Comparison of ENCODE assay signal across 7 cellular contexts in genomic region chr10:99612167-99612831, GRCh38. TPM values are rescaled to one million over a fixed set of nuclear protein-coding genes. Genes with fewer than 3 reads are reported as not detected.
DNase-seq lines count a peak whose midpoint lies in the region; ATAC-seq lines count a peak whose summit lies in the region.

No MANE protein-coding gene starts in this region.

- intact Hi-C loops in activated T-helper 2 cell treated with anti-CD3 and anti-CD28 coated beads, Interferon-gamma antibody, Interleukin-2, Interleukin-4, amounts not matched to agents 10 μg/mL and 5 μg/mL and 100 μg/mL, durations not matched to agents 14 hours and 24 hours and 36 hours (cut with micrococcal nuclease): loop anchor here (1.0 to 2.0 kb wide), 3 partner anchors 51 to 220 kb away; no protein-coding TSS in a partner anchor

- H2BK5ac ChIP-seq in trophoblast cell (ENCODE audit: low read depth, low read length, poor library complexity): no peak overlapping the region

- H3K18ac ChIP-seq in trophoblast cell (ENCODE audit: low read length): no peak overlapping the region

- H3K27ac ChIP-seq in GM23248: no peak overlapping the region
- no peak overlapping the region for H3K27ac ChIP-seq in trophoblast cell (ENCODE audit: low read depth, low read length)

- no peak overlapping the region for H4K12ac ChIP-seq in trophoblast cell (ENCODE audit: low read depth, low read length)

- H3K9ac ChIP-seq in GM23248 (no peak overlapping the region), trophoblast cell (ENCODE audit: low read length) (no peak overlapping the region)

- H3K4me3 ChIP-seq in GM23248 (no peak overlapping the region), trophoblast cell (ENCODE audit: low read depth, low read length) (no peak overlapping the region)

- no peaks in the 10 kb centered on the region for H3K79me1 ChIP-seq in trophoblast cell (ENCODE audit: low read length)

- H4K20me1 ChIP-seq in GM23248 (ENCODE audit: insufficient read depth): no peaks in the 10 kb centered on the region

- peak; percentile 18 for DNase-seq in DMS153 (lab: John Stamatoyannopoulos, UW)
- DNase-seq in GM23248: peak; percentile 75
- peak; percentile 27 for DNase-seq in NCI-H2196 treated with DMSO at 0.1 percent for 48 hours (lab: John Stamatoyannopoulos, UW; ENCODE audit: unreplicated experiment)
- DNase-seq in activated T-helper 2 cell treated with anti-CD3 and anti-CD28 coated beads, Interferon-gamma antibody, Interleukin-2, Interleukin-4, amounts not matched to agents 10 μg/mL and 5 μg/mL and 100 μg/mL, durations not matched to agents 14 hours and 24 hours and 36 hours (ENCODE audit: low spot score): no peak
- peak; percentile 69 for DNase-seq in glomerular visceral epithelial cell (ENCODE audit: extremely low spot score)
- peak; percentile 44 to 88 for DNase-seq in trophoblast cell

- in situ Hi-C loops in GM23248 (cut with MboI): loop anchor here (10.0 kb wide), 1 partner anchor 177 kb away; the partner anchor contains the start of gene GOT1

- no peak overlapping the region for H2AK5ac ChIP-seq in trophoblast cell (ENCODE audit: low read length)

- H2BK12ac ChIP-seq in trophoblast cell (ENCODE audit: low read length): no peak overlapping the region

- H2BK120ac ChIP-seq in trophoblast cell (ENCODE audit: insufficient read depth, low read length, poor library complexity): no peak overlapping the region

- H3K27me3 ChIP-seq in GM23248 (replicated peaks; ENCODE audit: insufficient read depth): no peaks in the 10 kb centered on the region
- no peaks in the 10 kb centered on the region for H3K27me3 ChIP-seq in trophoblast cell (ENCODE audit: insufficient read depth, low read length)

- H3K4me2 ChIP-seq in GM23248 (ENCODE audit: unreplicated experiment): no peak overlapping the region
- H3K4me2 ChIP-seq in trophoblast cell (ENCODE audit: low read length): no peak overlapping the region

- H3F3A ChIP-seq in GM23248 (ENCODE audit: insufficient read depth): no peaks in the 10 kb centered on the region

- peaks cover 33% of the 10 kb centered on the region for H3K79me2 ChIP-seq in GM23248 (ENCODE audit: insufficient read depth)
- H3K79me2 ChIP-seq in trophoblast cell (ENCODE audit: control insufficient read depth, insufficient read depth, low read length, poor library complexity): no peaks in the 10 kb centered on the region

- ATAC-seq in HG03108 (IDR thresholded peaks at IDR 0.05; ENCODE audit: unreplicated experiment): no peak

- H3K14ac ChIP-seq in trophoblast cell (ENCODE audit: low read length): no peak overlapping the region

- H3K4me3 Mint-ChIP-seq in activated T-helper 2 cell treated with anti-CD3 and anti-CD28 coated beads, Interferon-gamma antibody, Interleukin-2, Interleukin-4, amounts not matched to agents 10 μg/mL and 5 μg/mL and 100 μg/mL, durations not matched to agents 14 hours and 24 hours and 36 hours (ENCODE audit: low read depth): no peak overlapping the region

- no peak overlapping the region for H2AFZ ChIP-seq in GM23248
- no peak overlapping the region for H2AFZ ChIP-seq in trophoblast cell (ENCODE audit: insufficient read depth, low read length, poor library complexity)

- WGBS in GM23248 (ENCODE audit: low coverage in 1 of 2, low lambda C conversion rate in 2 of 2, missing lambda C conversion rate in 2 of 2), 2 experiments: 10 to 12% methylated on average over 7 of the region's 7 CpGs
- WGBS in trophoblast cell (ENCODE audit: extremely low coverage, insufficient coverage, insufficient read length): no CpG with 5 or more reads among the region's 7 CpGs

- H3K4me1 ChIP-seq in GM23248 (ENCODE audit: insufficient read depth) (peaks cover 9% of the 10 kb centered on the region), trophoblast cell (ENCODE audit: control insufficient read depth in 1 of 2, insufficient read depth in 2 of 2, low read length in 2 of 2) (no peaks in the 10 kb centered on the region)

- H4K8ac ChIP-seq in trophoblast cell (ENCODE audit: low read depth, low read length): no peak overlapping the region

- H4K91ac ChIP-seq in trophoblast cell (ENCODE audit: low read depth, low read length): no peak overlapping the region

- no peak overlapping the region for H3K23ac ChIP-seq in trophoblast cell (ENCODE audit: low read length)

- H3K4ac ChIP-seq in trophoblast cell (ENCODE audit: low read depth, low read length): no peak overlapping the region

- H3K4me1 Mint-ChIP-seq in activated T-helper 2 cell treated with anti-CD3 and anti-CD28 coated beads, Interferon-gamma antibody, Interleukin-2, Interleukin-4, amounts not matched to agents 10 μg/mL and 5 μg/mL and 100 μg/mL, durations not matched to agents 14 hours and 24 hours and 36 hours (ENCODE audit: low read depth): peaks cover 28% of the 10 kb centered on the region

- peaks cover 25% of the 10 kb centered on the region for H3K36me3 ChIP-seq in GM23248 (ENCODE audit: low read depth)
- peaks cover 8 to 17% of the 10 kb centered on the region in 2 experiments for H3K36me3 ChIP-seq in trophoblast cell (ENCODE audit: control insufficient read depth in 1 of 2, insufficient read depth in 2 of 2, low read length in 2 of 2)

- H3K27ac Mint-ChIP-seq in activated T-helper 2 cell treated with anti-CD3 and anti-CD28 coated beads, Interferon-gamma antibody, Interleukin-2, Interleukin-4, amounts not matched to agents 10 μg/mL and 5 μg/mL and 100 μg/mL, durations not matched to agents 14 hours and 24 hours and 36 hours: peak overlapping the region; percentile 15

- peaks cover 35% of the 10 kb centered on the region for H3K36me3 Mint-ChIP-seq in activated T-helper 2 cell treated with anti-CD3 and anti-CD28 coated beads, Interferon-gamma antibody, Interleukin-2, Interleukin-4, amounts not matched to agents 10 μg/mL and 5 μg/mL and 100 μg/mL, durations not matched to agents 14 hours and 24 hours and 36 hours (ENCODE audit: low read depth)

- no peaks in the 10 kb centered on the region for H3K27me3 Mint-ChIP-seq in activated T-helper 2 cell treated with anti-CD3 and anti-CD28 coated beads, Interferon-gamma antibody, Interleukin-2, Interleukin-4, amounts not matched to agents 10 μg/mL and 5 μg/mL and 100 μg/mL, durations not matched to agents 14 hours and 24 hours and 36 hours (ENCODE audit: low read depth)

- H3K9me2 ChIP-seq in GM23248 (ENCODE audit: insufficient read depth): no peaks in the 10 kb centered on the region

- H3K9me3 ChIP-seq in GM23248 (ENCODE audit: low read depth) (no peaks in the 10 kb centered on the region), trophoblast cell (ENCODE audit: insufficient read depth, low read depth, low read length) (no peaks in the 10 kb centered on the region)

- no peaks in the 10 kb centered on the region for H3K9me3 Mint-ChIP-seq in activated T-helper 2 cell treated with anti-CD3 and anti-CD28 coated beads, Interferon-gamma antibody, Interleukin-2, Interleukin-4, amounts not matched to agents 10 μg/mL and 5 μg/mL and 100 μg/mL, durations not matched to agents 14 hours and 24 hours and 36 hours

RNA-seq across cellular contexts. Expression of gene SLC25A28, which starts 7.9 kb away (rescaled TPM):
- total RNA-seq in GM23248 (2014; rRNA removed; shearing (Covaris generic)): 22.8 and 37.6 TPM in 2 replicates
- polyA plus RNA-seq in GM23248 (2016; fragmentation: Nextera tagmentation; extraction: Ambion mirVana): 12.6 and 13.1 TPM in 2 replicates
- total RNA-seq in activated T-helper 2 cell treated with anti-CD3 and anti-CD28 coated beads, Interferon-gamma antibody, Interleukin-2, Interleukin-4, amounts not matched to agents 10 μg/mL and 5 μg/mL and 100 μg/mL, durations not matched to agents 14 hours and 24 hours and 36 hours: 45.0 and 46.5 TPM in 2 replicates
- polyA plus RNA-seq in trophoblast cell (2013): 22.6 and 24.6 TPM in 2 replicates

RNA-seq across cellular contexts. Expression of gene ENTPD7, which starts 47.0 kb away (rescaled TPM):
- 21.6 and 26.8 TPM in 2 replicates for total RNA-seq in GM23248 (2014; rRNA removed; shearing (Covaris generic))
- polyA plus RNA-seq in GM23248 (2016; fragmentation: Nextera tagmentation; extraction: Ambion mirVana): 7.5 and 8.3 TPM in 2 replicates
- 7.5 and 8.2 TPM in 2 replicates for total RNA-seq in activated T-helper 2 cell treated with anti-CD3 and anti-CD28 coated beads, Interferon-gamma antibody, Interleukin-2, Interleukin-4, amounts not matched to agents 10 μg/mL and 5 μg/mL and 100 μg/mL, durations not matched to agents 14 hours and 24 hours and 36 hours
- polyA plus RNA-seq in trophoblast cell (2013): 16.8 and 16.9 TPM in 2 replicates
